ENCODE assay signal across 2 cellular contexts in genomic region chr6:134908906-134909516, GRCh38.
TF ChIP-seq lines count a peak whose summit lies in the region.

No MANE protein-coding gene starts in this region.

TF ChIP-seq in HEK293, 187 proteins besides CTCF, POLR2A, EP300 and RAD21 (continued from another document):
- TF ChIP-seq ZFP37 (tag by site-specific recombination; IDR thresholded peaks at IDR 0.05) (0 out of 2 replicates have a peak, but pooled peaks have one; percentile 38), SP7 (tag by site-specific recombination; IDR thresholded peaks at IDR 0.05) (no peak), ZIC2 (tag by site-specific recombination; IDR thresholded peaks at IDR 0.05) (no peak), ZNF157 (tag by site-specific recombination; IDR thresholded peaks at IDR 0.05) (no peak), RBAK (tag by site-specific recombination; IDR thresholded peaks at IDR 0.05) (no peak), ZNF544 (tag by site-specific recombination; IDR thresholded peaks at IDR 0.05) (no peak), ZNF658 (tag by site-specific recombination; IDR thresholded peaks at IDR 0.05) (no peak), ZNF266 (tag by site-specific recombination; IDR thresholded peaks at IDR 0.05; ENCODE audit: low read depth) (no peak), ZNF521 (tag by site-specific recombination; IDR thresholded peaks at IDR 0.05) (no peak), ZNF184 (tag by site-specific recombination; IDR thresholded peaks at IDR 0.05) (no peak), HIC1 (tag by site-specific recombination; IDR thresholded peaks at IDR 0.05) (0 out of 2 replicates have a peak, but pooled peaks have one; percentile 15), ZNF600 (tag by site-specific recombination; IDR thresholded peaks at IDR 0.05) (peak; percentile 77), KLF7 (tag by site-specific recombination; IDR thresholded peaks at IDR 0.05; ENCODE audit: borderline replicate concordance) (no peak), GLIS2 (tag by site-specific recombination; IDR thresholded peaks at IDR 0.05) (no peak), YY1 (tag by site-specific recombination; IDR thresholded peaks at IDR 0.05) (no peak), ZNF843 (tag by site-specific recombination; IDR thresholded peaks at IDR 0.05) (no peak), KLF1 (tag by site-specific recombination; IDR thresholded peaks at IDR 0.05) (no peak), ZFP3 (tag by site-specific recombination; IDR thresholded peaks at IDR 0.05; ENCODE audit: low read depth) (no peak), ZNF555 (tag by site-specific recombination; conservative IDR thresholded peaks at IDR 0.05) (no peak), ZNF292 (tag by site-specific recombination; IDR thresholded peaks at IDR 0.05; ENCODE audit: borderline replicate concordance, low read depth) (no peak), YY2 (tag by site-specific recombination; IDR thresholded peaks at IDR 0.05) (no peak), ZNF121 (tag by site-specific recombination; IDR thresholded peaks at IDR 0.05) (no peak), ZNF10 (tag by site-specific recombination; IDR thresholded peaks at IDR 0.05) (peak; percentile 94)

TF ChIP-seq in SK-N-SH, 30 proteins besides CTCF, POLR2A, EP300 and RAD21 (continued from another document):
- TF ChIP-seq, protein P1, sequence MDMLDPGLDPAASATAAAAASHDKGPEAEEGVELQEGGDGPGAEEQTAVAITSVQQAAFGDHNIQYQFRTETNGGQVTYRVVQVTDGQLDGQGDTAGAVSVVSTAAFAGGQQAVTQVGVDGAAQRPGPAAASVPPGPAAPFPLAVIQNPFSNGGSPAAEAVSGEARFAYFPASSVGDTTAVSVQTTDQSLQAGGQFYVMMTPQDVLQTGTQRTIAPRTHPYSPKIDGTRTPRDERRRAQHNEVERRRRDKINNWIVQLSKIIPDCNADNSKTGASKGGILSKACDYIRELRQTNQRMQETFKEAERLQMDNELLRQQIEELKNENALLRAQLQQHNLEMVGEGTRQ (IDR thresholded peaks at IDR 0.05; ENCODE audit: borderline replicate concordance, low read depth, low read length), result no peak
- TF ChIP-seq, protein P2, sequence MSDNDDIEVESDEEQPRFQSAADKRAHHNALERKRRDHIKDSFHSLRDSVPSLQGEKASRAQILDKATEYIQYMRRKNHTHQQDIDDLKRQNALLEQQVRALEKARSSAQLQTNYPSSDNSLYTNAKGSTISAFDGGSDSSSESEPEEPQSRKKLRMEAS (IDR thresholded peaks at IDR 0.05; ENCODE audit: low read depth), result peak; percentile 91
- TF ChIP-seq POLR2AphosphoS5 (IDR thresholded peaks at IDR 0.05; ENCODE audit: low read depth, low read length), result peak; percentile 49; the same call in 1 of the 2 replicates
- TF ChIP-seq FOXJ3 (CRISPR knock-in tag; IDR thresholded peaks at IDR 0.05), result no peak
- peak; percentile 46; the same call in 1 of the 2 replicates for TF ChIP-seq REST (IDR thresholded peaks at IDR 0.05; ENCODE audit: low read depth, low read length)
- TF ChIP-seq RCOR1 (IDR thresholded peaks at IDR 0.05; ENCODE audit: low read length), result no peak
- TF ChIP-seq SIN3A (IDR thresholded peaks at IDR 0.05; ENCODE audit: borderline replicate concordance, low read depth, low read length), result peak; percentile 61; the same call in 1 of the 2 replicates
- TF ChIP-seq CHD2 (IDR thresholded peaks at IDR 0.05; ENCODE audit: low read length, partially characterized antibody), result no peak
- no peak for TF ChIP-seq YY1 (IDR thresholded peaks at IDR 0.05; ENCODE audit: low read depth)
- peak; percentile 79 for TF ChIP-seq TCF12 (IDR thresholded peaks at IDR 0.05)
- TF ChIP-seq, protein P3, sequence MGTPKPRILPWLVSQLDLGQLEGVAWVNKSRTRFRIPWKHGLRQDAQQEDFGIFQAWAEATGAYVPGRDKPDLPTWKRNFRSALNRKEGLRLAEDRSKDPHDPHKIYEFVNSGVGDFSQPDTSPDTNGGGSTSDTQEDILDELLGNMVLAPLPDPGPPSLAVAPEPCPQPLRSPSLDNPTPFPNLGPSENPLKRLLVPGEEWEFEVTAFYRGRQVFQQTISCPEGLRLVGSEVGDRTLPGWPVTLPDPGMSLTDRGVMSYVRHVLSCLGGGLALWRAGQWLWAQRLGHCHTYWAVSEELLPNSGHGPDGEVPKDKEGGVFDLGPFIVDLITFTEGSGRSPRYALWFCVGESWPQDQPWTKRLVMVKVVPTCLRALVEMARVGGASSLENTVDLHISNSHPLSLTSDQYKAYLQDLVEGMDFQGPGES (IDR thresholded peaks at IDR 0.05; ENCODE audit: low read depth, low read length), result no peak
- TF ChIP-seq TAF1 (IDR thresholded peaks at IDR 0.05; ENCODE audit: borderline replicate concordance, low read depth, low read length), result no peak
- TF ChIP-seq EZH2phosphoT487 (IDR thresholded peaks at IDR 0.05; ENCODE audit: borderline replicate concordance, low read depth), result no peak
- TF ChIP-seq SMC3 (IDR thresholded peaks at IDR 0.05; ENCODE audit: low read depth, low read length), result no peak
- TF ChIP-seq TEAD4 (IDR thresholded peaks at IDR 0.05; ENCODE audit: borderline replicate concordance, insufficient read depth), result peak; percentile 86
- TF ChIP-seq FOSL2 (IDR thresholded peaks at IDR 0.05; ENCODE audit: borderline replicate concordance, low read depth), result peak; percentile 62
- no peak for TF ChIP-seq USF1 (IDR thresholded peaks at IDR 0.05; ENCODE audit: borderline replicate concordance, low read depth)
- TF ChIP-seq ELF1 (IDR thresholded peaks at IDR 0.05), result no peak
- TF ChIP-seq RFX5 (IDR thresholded peaks at IDR 0.05; ENCODE audit: low read length), result no peak
- no peak for TF ChIP-seq GATA2 (CRISPR knock-in tag; IDR thresholded peaks at IDR 0.05)
- TF ChIP-seq PBX3 (IDR thresholded peaks at IDR 0.05), result peak; percentile 89
- peak; percentile 28; the same call in 1 of the 2 replicates for TF ChIP-seq RXRA (IDR thresholded peaks at IDR 0.05; ENCODE audit: borderline replicate concordance, low read depth)
TF ChIP-seq in SK-N-SH: peak in this region for 12.
